Comparison of ENCODE assay signal across 8 cellular contexts in genomic region chr2:196268538-196269338, GRCh38.
DNase-seq lines count a peak whose midpoint lies in the region; ATAC-seq and TF ChIP-seq lines count a peak whose summit lies in the region.

No MANE protein-coding gene starts in this region.

- no peaks in the 10 kb centered on the region for H3K27me3 ChIP-seq in SJSA1 (replicated peaks)
- H3K27me3 ChIP-seq in foreskin keratinocyte, result no peaks in the 10 kb centered on the region
- no peaks in the 10 kb centered on the region for H3K27me3 ChIP-seq in thyroid gland

- H3K4me3 ChIP-seq in SJSA1 (no peak overlapping the region), thyroid gland (replicated peaks in 1 of 3) (no peak overlapping the region)

- peak overlapping the region; percentile 55 for H3K27ac ChIP-seq in SJSA1
- peak overlapping the region; percentile 25 for H3K27ac ChIP-seq in foreskin keratinocyte
- peak overlapping the region; percentile 2 to 60 (median 27) for H3K27ac ChIP-seq in thyroid gland

- TF ChIP-seq CTCF in foreskin keratinocyte (conservative IDR thresholded peaks at IDR 0.05) (no peak), thyroid gland (IDR thresholded peaks at IDR 0.05) (no peak)

- ATAC-seq in GM21786 (IDR thresholded peaks at IDR 0.05; ENCODE audit: unreplicated experiment), result peak; percentile 43
- ATAC-seq in foreskin keratinocyte, result peak; percentile 74

- intact Hi-C loops in thyroid gland (cut with DNase I) (no loop called here), posterior vena cava (cut with DNase I) (no loop called here)

- H3K36me3 ChIP-seq in SJSA1, result no peaks in the 10 kb centered on the region
- H3K36me3 ChIP-seq in thyroid gland, result no peaks in the 10 kb centered on the region

- 25 to 59% methylated on average over 8 of the region's 8 CpGs for WGBS in thyroid gland, 2 donors

- DNase-seq in A172 (ENCODE audit: low spot score) (peak; percentile 44), SJSA1 (ENCODE audit: low read depth in 1 of 2, low spot score in 2 of 2) (peak in 1 of 2 experiments; percentile 56), foreskin keratinocyte (peak in 1 of 2 donors; percentile 65), thyroid gland (peak in 1 of 2 donors; percentile 57), posterior vena cava (ENCODE audit: low spot score) (no peak), NCI-H2081 treated with DMSO at 0.1 percent for 48 hours (lab: John Stamatoyannopoulos, UW) (no peak)
- DNase-seq in stimulated activated CD8-positive, alpha-beta memory T cell treated with anti-CD3 and anti-CD28 coated beads, Interleukin-4, amount 100 ng/mL, for 48 hours, result no peak

- H3K4me1 ChIP-seq in SJSA1 (replicated peaks), result peaks cover 37% of the 10 kb centered on the region
- peaks cover 31% of the 10 kb centered on the region for H3K4me1 ChIP-seq in foreskin keratinocyte
- peaks cover 6 to 18% of the 10 kb centered on the region in 2 donors for H3K4me1 ChIP-seq in thyroid gland

- no peak for TF ChIP-seq POLR2A in thyroid gland (IDR thresholded peaks at IDR 0.05)

- H3K9me3 ChIP-seq in SJSA1 (replicated peaks) (no peaks in the 10 kb centered on the region), thyroid gland (no peaks in the 10 kb centered on the region)
